ENCODE assay signal across 11 cellular contexts in the genomic region with DNA sequence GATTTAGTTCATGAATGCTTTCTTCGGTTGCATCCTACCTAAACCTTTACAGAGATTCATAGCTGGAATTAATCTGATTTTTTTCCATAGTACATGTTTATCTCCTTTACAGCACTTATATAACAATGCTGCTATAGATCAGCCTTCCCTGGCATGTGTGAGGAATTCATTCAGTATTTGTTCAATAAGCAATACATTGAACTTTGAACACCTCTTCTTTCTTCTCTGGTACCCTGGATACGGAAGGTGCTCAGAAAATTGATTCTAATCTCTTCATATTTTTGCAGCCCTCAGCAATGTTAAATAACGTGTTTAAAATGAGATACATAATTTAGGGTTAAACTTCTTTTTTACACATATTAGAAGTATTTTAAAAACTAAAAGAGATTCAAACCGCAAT.
"Had no signal": no experiment of that assay in that cellular context is flagged by ENCODE, and none has a peak within 500 bp of the region (broad histone marks: within the 10 kb centered on the region; RNA-seq: fewer than 3 reads in every experiment).

No MANE protein-coding gene starts in this region.

- FAIRE-seq: H1, H54 had no signal

- H3K4me1 ChIP-seq: HAP-1 had no signal

- DNase-seq: GM23248, GOT3, H7, H9, HCEC 1CT, HFFc6 had no signal

- H3K9ac ChIP-seq: GM23248 had no signal

- H2AFZ ChIP-seq: GM23248, GM23338 had no signal

- ATAC-seq: GM23338, HCT116 had no signal

- H3K4me3 ChIP-seq: GM23248, GM23338, HAP-1 had no signal

- H3K4me2 ChIP-seq: GM23338 had no signal

- H3K36me3 ChIP-seq: HAP-1 had no signal

- H3K9me3 ChIP-seq: HAP-1 had no signal

- H3K27ac ChIP-seq: GM23248 had no signal
